Comparison of ENCODE assay signal across 6 cellular contexts in the genomic region with DNA sequence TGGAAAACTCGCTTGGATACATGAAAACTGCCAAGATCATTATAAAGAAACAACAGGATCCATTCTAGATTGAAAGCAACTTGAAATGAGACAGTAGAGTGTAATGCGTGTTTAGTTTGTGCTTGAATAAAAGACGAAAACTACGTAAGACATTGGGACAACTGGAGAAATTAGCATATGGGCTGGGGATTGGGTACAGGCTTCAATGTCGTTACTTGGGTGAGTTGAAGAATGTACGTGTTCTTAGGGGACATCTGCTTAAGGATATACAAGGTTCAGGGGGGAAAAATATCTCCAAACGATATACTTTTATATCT.
A peak's percentile ranks its signal among the peaks of the same experiment; 100 is the strongest.
DNase-seq lines count a peak whose midpoint lies in the region; ATAC-seq and TF ChIP-seq lines count a peak whose summit lies in the region.

No MANE protein-coding gene starts in this region.

- H3K27ac ChIP-seq in HL-60 (replicated peaks) (peak overlapping the region; percentile 96), duodenal mucosa (ENCODE audit: low read depth, low read length) (peak overlapping the region; percentile 79)

- peak overlapping the region; percentile 34 for H3K4me3 ChIP-seq in HL-60 (replicated peaks; ENCODE audit: insufficient read depth, low read length)
- peak overlapping the region; percentile 68 to 90 for H3K4me3 ChIP-seq in duodenal mucosa (ENCODE audit: low read depth in 1 of 2, low read length in 2 of 2)
- peak overlapping the region; percentile 95 for H3K4me3 ChIP-seq in retinal pigment epithelial cell (ENCODE audit: low read length)

- TF ChIP-seq CTCF in HL-60 (IDR thresholded peaks at IDR 0.05; ENCODE audit: insufficient read depth, low read length), result no peak
- no peak for TF ChIP-seq CTCF in retinal pigment epithelial cell (conservative IDR thresholded peaks at IDR 0.05; ENCODE audit: low read depth, low read length)

- H3K27me3 ChIP-seq in HL-60 (ENCODE audit: insufficient read depth, poor library complexity, severe bottlenecking) (no peaks in the 10 kb centered on the region), duodenal mucosa (ENCODE audit: control insufficient read depth in 1 of 2, insufficient read depth in 2 of 2, low read length in 2 of 2) (no peaks in the 10 kb centered on the region)

- DNase-seq in HL-60 (ENCODE audit: low read depth in 1 of 2, low spot score in 1 of 2), result no peak
- no peak for DNase-seq in retinal pigment epithelial cell (ENCODE audit: low read depth)
- no peak for DNase-seq in ecto neural progenitor cell (ENCODE audit: low spot score)
- no peak for DNase-seq in stimulated activated CD4-positive, alpha-beta T cell treated with anti-CD3 and anti-CD28 coated beads, Interleukin-12 subunit alpha, Interleukin-12 subunit beta, amount 100 ng/mL, for 4 hours

- H3K4me1 ChIP-seq in duodenal mucosa (ENCODE audit: control insufficient read depth in 1 of 2, insufficient read depth in 2 of 2, low read length in 2 of 2), result peaks cover 6 to 22% of the 10 kb centered on the region in 2 donors

- H3K9me3 ChIP-seq in duodenal mucosa (ENCODE audit: control insufficient read depth in 1 of 2, low read length in 2 of 2), result peaks cover 0 to 11% of the 10 kb centered on the region in 2 donors

- peaks cover 37 to 38% of the 10 kb centered on the region in 2 donors for H3K36me3 ChIP-seq in duodenal mucosa (ENCODE audit: control insufficient read depth in 1 of 2, insufficient read depth in 2 of 2, low read length in 2 of 2)

- ATAC-seq in HG03469 (IDR thresholded peaks at IDR 0.05; ENCODE audit: unreplicated experiment), result no peak

- H3K9ac ChIP-seq in duodenal mucosa (ENCODE audit: low read depth in 1 of 2, low read length in 2 of 2), result peak overlapping the region; percentile 9 to 80

Comparison
In these comparisons a context has a peak if more than half of its experiments do, and no peak if none do; other contexts are left out.
1. H3K4me3 ChIP-seq: peak in every context shown above with its lines; median percentile 95 in retinal pigment epithelial cell; 79 in duodenal mucosa; 34 in HL-60.